In the genomic region with DNA sequence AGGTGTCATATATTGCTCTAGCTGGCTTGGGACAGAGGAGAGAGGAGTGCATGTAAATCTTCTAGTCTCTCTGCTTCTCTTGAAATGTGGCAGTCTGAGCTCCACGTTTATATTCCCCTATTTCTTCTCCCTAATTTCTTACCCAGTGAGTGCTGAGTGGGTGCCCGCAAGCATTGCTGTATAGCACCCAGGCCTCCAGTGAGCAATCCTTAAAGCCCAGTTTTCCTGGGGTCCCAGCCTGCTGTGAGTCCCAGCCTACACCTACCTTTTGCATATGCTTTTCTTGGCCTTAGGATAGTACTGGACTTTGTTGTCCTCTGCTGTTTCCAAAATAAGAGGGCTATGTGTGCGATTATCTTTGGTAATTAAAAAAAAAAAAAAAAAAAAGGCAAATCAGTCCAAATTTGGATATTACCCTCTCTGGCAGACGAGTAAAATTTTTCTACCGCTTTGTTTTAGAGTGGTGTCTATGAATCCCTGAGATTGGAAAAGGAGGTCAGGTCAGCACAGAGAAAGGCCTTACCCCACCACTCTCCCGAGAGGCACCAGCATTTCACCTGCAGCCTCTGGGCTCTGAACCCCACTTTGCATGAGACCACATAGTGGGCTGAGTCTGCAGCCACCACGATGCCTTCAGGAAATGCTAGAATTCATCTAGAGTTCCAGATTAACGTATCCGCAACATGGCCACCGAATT, we compare ENCODE assay signal across 8 cellular contexts. TPM values are rescaled to one million over a fixed set of nuclear protein-coding genes. Genes with fewer than 3 reads are reported as not detected.
A peak's percentile ranks its signal among the peaks of the same experiment; 100 is the strongest.
DNase-seq lines count a peak whose midpoint lies in the region; ATAC-seq and TF ChIP-seq lines count a peak whose summit lies in the region.

No MANE protein-coding gene starts in this region.

- TF ChIP-seq CTCF in Calu3 (IDR thresholded peaks at IDR 0.05; ENCODE audit: unreplicated experiment) (no peak), chondrocyte (IDR thresholded peaks at IDR 0.05) (no peak)

- H3K27me3 ChIP-seq in mucosa of rectum (ENCODE audit: control insufficient read depth in 2 of 2, insufficient read depth in 2 of 2, low read length in 2 of 2) = no peaks in the 10 kb centered on the region

- H3K9me3 ChIP-seq in mucosa of rectum (ENCODE audit: control insufficient read depth in 2 of 2, low read length in 2 of 2) = no peaks in the 10 kb centered on the region

- peak overlapping the region; percentile 78 to 85 for H3K9ac ChIP-seq in mucosa of rectum (ENCODE audit: low read depth in 1 of 2, low read length in 2 of 2)

- H3K27me3 Mint-ChIP-seq in Calu3 (ENCODE audit: unreplicated experiment) (no peaks in the 10 kb centered on the region), chondrocyte (ENCODE audit: low read depth) (no peaks in the 10 kb centered on the region)
- no peaks in the 10 kb centered on the region for H3K27me3 Mint-ChIP-seq in effector memory CD8-positive, alpha-beta T cell

- no peaks in the 10 kb centered on the region for H3K36me3 ChIP-seq in mucosa of rectum (ENCODE audit: control insufficient read depth in 2 of 2, insufficient read depth in 2 of 2, low read length in 2 of 2)

- BruUV-seq in Calu3 (replicated peaks; lab: Mats Ljungman, UMichigan) = no TSS peak

- ATAC-seq in HG03064 (IDR thresholded peaks at IDR 0.05; ENCODE audit: low read depth, unreplicated experiment) (peak; percentile 68), HG02840 (IDR thresholded peaks at IDR 0.05; ENCODE audit: low FRiP score, unreplicated experiment) (no peak)
- no peak for ATAC-seq in effector memory CD8-positive, alpha-beta T cell (replicated peaks)

- intact Hi-C loops in Calu3 (cut with micrococcal nuclease; ENCODE audit: unreplicated experiment) = no loop called here

- H3K4me3 Mint-ChIP-seq in Calu3 (ENCODE audit: low read depth, unreplicated experiment) = peak overlapping the region; percentile 81
- H3K4me3 Mint-ChIP-seq in chondrocyte (ENCODE audit: unreplicated experiment) = peak overlapping the region; percentile 84
- H3K4me3 Mint-ChIP-seq in effector memory CD8-positive, alpha-beta T cell = no peak overlapping the region

- H3K4me3 ChIP-seq in mucosa of rectum (ENCODE audit: low read length in 2 of 2) = peak overlapping the region; percentile 84 to 86

- H3K9me3 Mint-ChIP-seq in Calu3 (ENCODE audit: low read depth, unreplicated experiment) (no peaks in the 10 kb centered on the region), chondrocyte (ENCODE audit: low read depth) (no peaks in the 10 kb centered on the region)
- H3K9me3 Mint-ChIP-seq in effector memory CD8-positive, alpha-beta T cell = peaks cover 0 to 1% of the 10 kb centered on the region in 2 donors

- peak overlapping the region; percentile 83 to 88 for H3K27ac ChIP-seq in mucosa of rectum (ENCODE audit: low read depth in 2 of 2, low read length in 2 of 2)

- peaks cover 72% of the 10 kb centered on the region for H3K4me1 Mint-ChIP-seq in Calu3 (ENCODE audit: low read depth, unreplicated experiment)
- H3K4me1 Mint-ChIP-seq in chondrocyte (ENCODE audit: low read depth) = peaks cover 47% of the 10 kb centered on the region
- no peaks in the 10 kb centered on the region for H3K4me1 Mint-ChIP-seq in effector memory CD8-positive, alpha-beta T cell (ENCODE audit: low read depth in 2 of 2)

- CTCF ChIA-PET in Calu3 (lab: Charles Lee) = no interaction called here

- H3K4me1 ChIP-seq in mucosa of rectum (ENCODE audit: control insufficient read depth in 2 of 2, insufficient read depth in 2 of 2, low read length in 2 of 2) = peaks cover 13 to 24% of the 10 kb centered on the region in 2 donors

- DNase-seq in Calu3 = no peak
- no peak for DNase-seq in chondrocyte (ENCODE audit: low spot score)
- no peak for DNase-seq in effector memory CD8-positive, alpha-beta T cell
- no peak for DNase-seq in globus pallidus (ENCODE audit: low spot score)
- no peak for DNase-seq in putamen (ENCODE audit: low spot score)

- H3K36me3 Mint-ChIP-seq in Calu3 (ENCODE audit: insufficient read depth, unreplicated experiment) (peaks cover 61% of the 10 kb centered on the region), chondrocyte (ENCODE audit: low read depth) (no peaks in the 10 kb centered on the region)
- peaks cover 4% of the 10 kb centered on the region for H3K36me3 Mint-ChIP-seq in effector memory CD8-positive, alpha-beta T cell (ENCODE audit: insufficient read depth)

- H3K27ac Mint-ChIP-seq in Calu3 (ENCODE audit: unreplicated experiment) (peak overlapping the region; percentile 93), chondrocyte (ENCODE audit: unreplicated experiment) (peak overlapping the region; percentile 92)
- H3K27ac Mint-ChIP-seq in effector memory CD8-positive, alpha-beta T cell = no peak overlapping the region

RNA-seq across cellular contexts. Expression of gene MGST1, which starts 1.1 kb away (rescaled TPM):
- total RNA-seq in Calu3 (2022) (352 and 354 TPM in 2 replicates), chondrocyte (17.9 to 45.6 TPM (median 23.9 TPM) in 3 replicates)

Comparison
In these comparisons a context has a peak if more than half of its experiments do, and no peak if none do; other contexts are left out.
1. H3K27ac Mint-ChIP-seq: peak in Calu3 (single experiment) and chondrocyte (single experiment); none in effector memory CD8-positive, alpha-beta T cell (0 of 2).
2. H3K4me3 Mint-ChIP-seq: peak in Calu3 (single experiment) and chondrocyte (single experiment); none in effector memory CD8-positive, alpha-beta T cell (0 of 2).